Comparison of ENCODE assay signal across 1 cellular context in the genomic region with DNA sequence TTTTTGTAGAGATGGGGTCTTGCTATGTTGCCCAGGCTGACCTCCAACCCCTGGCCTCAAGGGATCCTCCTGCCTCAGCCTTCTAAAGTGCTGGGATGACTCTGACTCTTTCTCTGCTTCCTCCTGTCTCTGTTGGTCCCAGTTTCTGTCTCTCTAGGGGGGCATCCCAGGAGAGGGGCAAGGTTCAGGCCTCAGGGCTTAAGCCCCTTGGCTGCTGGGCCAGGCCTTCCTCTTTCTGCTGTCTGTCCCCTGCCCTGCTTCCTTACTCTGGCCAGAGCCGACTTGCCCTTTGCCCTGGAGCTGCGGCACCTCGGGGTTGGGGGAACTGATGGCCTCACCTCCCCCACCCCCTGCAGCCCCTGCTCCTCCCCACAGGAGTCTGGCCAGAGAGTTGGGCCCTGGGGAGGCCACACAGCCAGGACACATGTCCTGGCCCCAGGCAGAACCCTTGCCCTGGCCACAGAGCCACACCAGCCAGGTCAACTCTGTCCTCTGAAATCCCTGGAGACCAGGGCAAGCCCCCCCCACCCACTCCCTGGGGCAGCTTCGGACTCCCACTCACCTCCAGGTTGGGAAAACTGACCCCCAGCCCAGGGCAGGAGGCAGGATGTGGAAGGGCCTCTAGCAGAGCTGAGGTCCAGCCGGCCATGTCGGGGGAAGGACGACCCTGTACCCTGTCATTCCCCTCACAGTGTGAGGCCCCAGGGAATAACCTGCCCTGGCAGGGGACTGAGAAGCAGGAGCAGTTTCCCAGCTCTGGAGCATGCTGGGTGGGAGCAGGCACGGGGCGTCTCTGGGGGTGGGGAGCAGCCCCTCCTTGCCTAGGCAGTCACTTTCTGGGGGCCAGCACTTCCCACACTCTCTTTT.
TF ChIP-seq lines count a peak whose summit lies in the region.

No MANE protein-coding gene starts in this region.

TF ChIP-seq in HepG2, 621 proteins besides CTCF, POLR2A, EP300 and RAD21 (continued from another document and continues in another):
- TF ChIP-seq, protein P1, sequence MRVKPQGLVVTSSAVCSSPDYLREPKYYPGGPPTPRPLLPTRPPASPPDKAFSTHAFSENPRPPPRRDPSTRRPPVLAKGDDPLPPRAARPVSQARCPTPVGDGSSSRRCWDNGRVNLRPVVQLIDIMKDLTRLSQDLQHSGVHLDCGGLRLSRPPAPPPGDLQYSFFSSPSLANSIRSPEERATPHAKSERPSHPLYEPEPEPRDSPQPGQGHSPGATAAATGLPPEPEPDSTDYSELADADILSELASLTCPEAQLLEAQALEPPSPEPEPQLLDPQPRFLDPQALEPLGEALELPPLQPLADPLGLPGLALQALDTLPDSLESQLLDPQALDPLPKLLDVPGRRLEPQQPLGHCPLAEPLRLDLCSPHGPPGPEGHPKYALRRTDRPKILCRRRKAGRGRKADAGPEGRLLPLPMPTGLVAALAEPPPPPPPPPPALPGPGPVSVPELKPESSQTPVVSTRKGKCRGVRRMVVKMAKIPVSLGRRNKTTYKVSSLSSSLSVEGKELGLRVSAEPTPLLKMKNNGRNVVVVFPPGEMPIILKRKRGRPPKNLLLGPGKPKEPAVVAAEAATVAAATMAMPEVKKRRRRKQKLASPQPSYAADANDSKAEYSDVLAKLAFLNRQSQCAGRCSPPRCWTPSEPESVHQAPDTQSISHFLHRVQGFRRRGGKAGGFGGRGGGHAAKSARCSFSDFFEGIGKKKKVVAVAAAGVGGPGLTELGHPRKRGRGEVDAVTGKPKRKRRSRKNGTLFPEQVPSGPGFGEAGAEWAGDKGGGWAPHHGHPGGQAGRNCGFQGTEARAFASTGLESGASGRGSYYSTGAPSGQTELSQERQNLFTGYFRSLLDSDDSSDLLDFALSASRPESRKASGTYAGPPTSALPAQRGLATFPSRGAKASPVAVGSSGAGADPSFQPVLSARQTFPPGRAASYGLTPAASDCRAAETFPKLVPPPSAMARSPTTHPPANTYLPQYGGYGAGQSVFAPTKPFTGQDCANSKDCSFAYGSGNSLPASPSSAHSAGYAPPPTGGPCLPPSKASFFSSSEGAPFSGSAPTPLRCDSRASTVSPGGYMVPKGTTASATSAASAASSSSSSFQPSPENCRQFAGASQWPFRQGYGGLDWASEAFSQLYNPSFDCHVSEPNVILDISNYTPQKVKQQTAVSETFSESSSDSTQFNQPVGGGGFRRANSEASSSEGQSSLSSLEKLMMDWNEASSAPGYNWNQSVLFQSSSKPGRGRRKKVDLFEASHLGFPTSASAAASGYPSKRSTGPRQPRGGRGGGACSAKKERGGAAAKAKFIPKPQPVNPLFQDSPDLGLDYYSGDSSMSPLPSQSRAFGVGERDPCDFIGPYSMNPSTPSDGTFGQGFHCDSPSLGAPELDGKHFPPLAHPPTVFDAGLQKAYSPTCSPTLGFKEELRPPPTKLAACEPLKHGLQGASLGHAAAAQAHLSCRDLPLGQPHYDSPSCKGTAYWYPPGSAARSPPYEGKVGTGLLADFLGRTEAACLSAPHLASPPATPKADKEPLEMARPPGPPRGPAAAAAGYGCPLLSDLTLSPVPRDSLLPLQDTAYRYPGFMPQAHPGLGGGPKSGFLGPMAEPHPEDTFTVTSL (CRISPR knock-in tag; IDR thresholded peaks at IDR 0.05; ENCODE audit: borderline replicate concordance): no peak
- TF ChIP-seq AGO2 (optimal IDR thresholded peaks at IDR 0.05; ENCODE audit: low read depth, low read length): peak; percentile 59
- TF ChIP-seq, protein P2, sequence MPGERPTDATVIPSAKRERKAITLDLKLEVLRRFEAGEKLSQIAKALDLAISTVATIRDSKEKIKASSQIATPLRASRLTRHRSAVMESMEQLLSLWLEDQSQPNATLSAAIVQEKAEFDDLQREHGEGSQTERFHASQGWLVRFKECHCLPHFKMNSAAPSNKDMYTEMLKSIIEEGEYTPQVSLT (CRISPR knock-in tag; IDR thresholded peaks at IDR 0.05; ENCODE audit: borderline replicate concordance, low read depth): no peak; the same call in 1 of the 2 replicates
- no peak for TF ChIP-seq NONO (IDR thresholded peaks at IDR 0.05)
- 0 out of 2 replicates have a peak, but pooled peaks have one; percentile 35 for TF ChIP-seq NONO (CRISPR knock-in tag; conservative IDR thresholded peaks at IDR 0.05)
- TF ChIP-seq, protein P3, sequence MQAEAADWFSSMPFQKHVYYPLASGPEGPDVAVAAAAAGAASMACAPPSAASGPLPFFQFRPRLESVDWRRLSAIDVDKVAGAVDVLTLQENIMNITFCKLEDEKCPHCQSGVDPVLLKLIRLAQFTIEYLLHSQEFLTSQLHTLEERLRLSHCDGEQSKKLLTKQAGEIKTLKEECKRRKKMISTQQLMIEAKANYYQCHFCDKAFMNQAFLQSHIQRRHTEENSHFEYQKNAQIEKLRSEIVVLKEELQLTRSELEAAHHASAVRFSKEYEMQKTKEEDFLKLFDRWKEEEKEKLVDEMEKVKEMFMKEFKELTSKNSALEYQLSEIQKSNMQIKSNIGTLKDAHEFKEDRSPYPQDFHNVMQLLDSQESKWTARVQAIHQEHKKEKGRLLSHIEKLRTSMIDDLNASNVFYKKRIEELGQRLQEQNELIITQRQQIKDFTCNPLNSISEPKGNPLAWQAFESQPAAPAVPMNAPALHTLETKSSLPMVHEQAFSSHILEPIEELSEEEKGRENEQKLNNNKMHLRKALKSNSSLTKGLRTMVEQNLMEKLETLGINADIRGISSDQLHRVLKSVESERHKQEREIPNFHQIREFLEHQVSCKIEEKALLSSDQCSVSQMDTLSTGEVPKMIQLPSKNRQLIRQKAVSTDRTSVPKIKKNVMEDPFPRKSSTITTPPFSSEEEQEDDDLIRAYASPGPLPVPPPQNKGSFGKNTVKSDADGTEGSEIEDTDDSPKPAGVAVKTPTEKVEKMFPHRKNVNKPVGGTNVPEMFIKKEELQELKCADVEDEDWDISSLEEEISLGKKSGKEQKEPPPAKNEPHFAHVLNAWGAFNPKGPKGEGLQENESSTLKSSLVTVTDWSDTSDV (CRISPR knock-in tag; IDR thresholded peaks at IDR 0.05): no peak
- TF ChIP-seq, protein P4, sequence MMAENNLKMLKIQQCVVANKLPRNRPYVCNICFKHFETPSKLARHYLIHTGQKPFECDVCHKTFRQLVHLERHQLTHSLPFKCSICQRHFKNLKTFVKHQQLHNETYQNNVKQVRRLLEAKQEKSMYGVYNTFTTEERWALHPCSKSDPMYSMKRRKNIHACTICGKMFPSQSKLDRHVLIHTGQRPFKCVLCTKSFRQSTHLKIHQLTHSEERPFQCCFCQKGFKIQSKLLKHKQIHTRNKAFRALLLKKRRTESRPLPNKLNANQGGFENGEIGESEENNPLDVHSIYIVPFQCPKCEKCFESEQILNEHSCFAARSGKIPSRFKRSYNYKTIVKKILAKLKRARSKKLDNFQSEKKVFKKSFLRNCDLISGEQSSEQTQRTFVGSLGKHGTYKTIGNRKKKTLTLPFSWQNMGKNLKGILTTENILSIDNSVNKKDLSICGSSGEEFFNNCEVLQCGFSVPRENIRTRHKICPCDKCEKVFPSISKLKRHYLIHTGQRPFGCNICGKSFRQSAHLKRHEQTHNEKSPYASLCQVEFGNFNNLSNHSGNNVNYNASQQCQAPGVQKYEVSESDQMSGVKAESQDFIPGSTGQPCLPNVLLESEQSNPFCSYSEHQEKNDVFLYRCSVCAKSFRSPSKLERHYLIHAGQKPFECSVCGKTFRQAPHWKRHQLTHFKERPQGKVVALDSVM (CRISPR knock-in tag; IDR thresholded peaks at IDR 0.05): peak; percentile 90
- TF ChIP-seq CENPX (CRISPR knock-in tag; IDR thresholded peaks at IDR 0.05): no peak
- no peak for TF ChIP-seq RBAK (CRISPR knock-in tag; IDR thresholded peaks at IDR 0.05)
- TF ChIP-seq CHCHD3 (CRISPR knock-in tag; IDR thresholded peaks at IDR 0.05): no peak
- TF ChIP-seq, protein P5, sequence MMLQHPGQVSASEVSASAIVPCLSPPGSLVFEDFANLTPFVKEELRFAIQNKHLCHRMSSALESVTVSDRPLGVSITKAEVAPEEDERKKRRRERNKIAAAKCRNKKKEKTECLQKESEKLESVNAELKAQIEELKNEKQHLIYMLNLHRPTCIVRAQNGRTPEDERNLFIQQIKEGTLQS (CRISPR knock-in tag; IDR thresholded peaks at IDR 0.05): no peak
- TF ChIP-seq, protein P6, sequence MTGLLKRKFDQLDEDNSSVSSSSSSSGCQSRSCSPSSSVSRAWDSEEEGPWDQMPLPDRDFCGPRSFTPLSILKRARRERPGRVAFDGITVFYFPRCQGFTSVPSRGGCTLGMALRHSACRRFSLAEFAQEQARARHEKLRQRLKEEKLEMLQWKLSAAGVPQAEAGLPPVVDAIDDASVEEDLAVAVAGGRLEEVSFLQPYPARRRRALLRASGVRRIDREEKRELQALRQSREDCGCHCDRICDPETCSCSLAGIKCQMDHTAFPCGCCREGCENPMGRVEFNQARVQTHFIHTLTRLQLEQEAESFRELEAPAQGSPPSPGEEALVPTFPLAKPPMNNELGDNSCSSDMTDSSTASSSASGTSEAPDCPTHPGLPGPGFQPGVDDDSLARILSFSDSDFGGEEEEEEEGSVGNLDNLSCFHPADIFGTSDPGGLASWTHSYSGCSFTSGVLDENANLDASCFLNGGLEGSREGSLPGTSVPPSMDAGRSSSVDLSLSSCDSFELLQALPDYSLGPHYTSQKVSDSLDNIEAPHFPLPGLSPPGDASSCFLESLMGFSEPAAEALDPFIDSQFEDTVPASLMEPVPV (CRISPR knock-in tag; IDR thresholded peaks at IDR 0.05): no peak; the same call in 1 of the 2 replicates
- no peak for TF ChIP-seq ZBTB1 (CRISPR knock-in tag; IDR thresholded peaks at IDR 0.05; ENCODE audit: borderline replicate concordance)
- peak; percentile 40; the same call in 1 of the 2 replicates for TF ChIP-seq HOXA3 (CRISPR knock-in tag; IDR thresholded peaks at IDR 0.05)
- peak; percentile 71 for TF ChIP-seq RBFOX2 (IDR thresholded peaks at IDR 0.05; ENCODE audit: low read depth, low read length)
- TF ChIP-seq MEF2D (CRISPR knock-in tag; IDR thresholded peaks at IDR 0.05): no peak
- TF ChIP-seq CHD4 (IDR thresholded peaks at IDR 0.05; ENCODE audit: borderline replicate concordance, low read length): peak; percentile 71
- TF ChIP-seq ZNF468 (CRISPR knock-in tag; IDR thresholded peaks at IDR 0.05): no peak
- no peak for TF ChIP-seq ZSCAN21 (CRISPR knock-in tag; IDR thresholded peaks at IDR 0.05; ENCODE audit: borderline replicate concordance)
- 0 out of 2 replicates have a peak, but pooled peaks have one; percentile 45 for TF ChIP-seq ZNF552 (CRISPR knock-in tag; IDR thresholded peaks at IDR 0.05; ENCODE audit: borderline replicate concordance)
- peak; percentile 5; the same call in 1 of the 2 replicates for TF ChIP-seq ZBTB38 (CRISPR knock-in tag; IDR thresholded peaks at IDR 0.05)
- no peak for TF ChIP-seq ZNF343 (CRISPR knock-in tag; IDR thresholded peaks at IDR 0.05)
- no peak for TF ChIP-seq CHD2 (IDR thresholded peaks at IDR 0.05; ENCODE audit: low read depth, low read length)
- peak; percentile 83 for TF ChIP-seq RBM39 (IDR thresholded peaks at IDR 0.05; ENCODE audit: low read depth, low read length, poor library complexity, severe bottlenecking)
- TF ChIP-seq, protein P7, sequence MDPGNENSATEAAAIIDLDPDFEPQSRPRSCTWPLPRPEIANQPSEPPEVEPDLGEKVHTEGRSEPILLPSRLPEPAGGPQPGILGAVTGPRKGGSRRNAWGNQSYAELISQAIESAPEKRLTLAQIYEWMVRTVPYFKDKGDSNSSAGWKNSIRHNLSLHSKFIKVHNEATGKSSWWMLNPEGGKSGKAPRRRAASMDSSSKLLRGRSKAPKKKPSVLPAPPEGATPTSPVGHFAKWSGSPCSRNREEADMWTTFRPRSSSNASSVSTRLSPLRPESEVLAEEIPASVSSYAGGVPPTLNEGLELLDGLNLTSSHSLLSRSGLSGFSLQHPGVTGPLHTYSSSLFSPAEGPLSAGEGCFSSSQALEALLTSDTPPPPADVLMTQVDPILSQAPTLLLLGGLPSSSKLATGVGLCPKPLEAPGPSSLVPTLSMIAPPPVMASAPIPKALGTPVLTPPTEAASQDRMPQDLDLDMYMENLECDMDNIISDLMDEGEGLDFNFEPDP (CRISPR knock-in tag; conservative IDR thresholded peaks at IDR 0.05): no peak
- no peak for TF ChIP-seq ZNF510 (CRISPR knock-in tag; IDR thresholded peaks at IDR 0.05; ENCODE audit: low read depth)
- no peak for TF ChIP-seq CREB1 (IDR thresholded peaks at IDR 0.05)
- no peak for TF ChIP-seq CREB1 (CRISPR knock-in tag; IDR thresholded peaks at IDR 0.05)
- no peak for TF ChIP-seq KDM4B (CRISPR knock-in tag; IDR thresholded peaks at IDR 0.05)
- TF ChIP-seq, protein P8, sequence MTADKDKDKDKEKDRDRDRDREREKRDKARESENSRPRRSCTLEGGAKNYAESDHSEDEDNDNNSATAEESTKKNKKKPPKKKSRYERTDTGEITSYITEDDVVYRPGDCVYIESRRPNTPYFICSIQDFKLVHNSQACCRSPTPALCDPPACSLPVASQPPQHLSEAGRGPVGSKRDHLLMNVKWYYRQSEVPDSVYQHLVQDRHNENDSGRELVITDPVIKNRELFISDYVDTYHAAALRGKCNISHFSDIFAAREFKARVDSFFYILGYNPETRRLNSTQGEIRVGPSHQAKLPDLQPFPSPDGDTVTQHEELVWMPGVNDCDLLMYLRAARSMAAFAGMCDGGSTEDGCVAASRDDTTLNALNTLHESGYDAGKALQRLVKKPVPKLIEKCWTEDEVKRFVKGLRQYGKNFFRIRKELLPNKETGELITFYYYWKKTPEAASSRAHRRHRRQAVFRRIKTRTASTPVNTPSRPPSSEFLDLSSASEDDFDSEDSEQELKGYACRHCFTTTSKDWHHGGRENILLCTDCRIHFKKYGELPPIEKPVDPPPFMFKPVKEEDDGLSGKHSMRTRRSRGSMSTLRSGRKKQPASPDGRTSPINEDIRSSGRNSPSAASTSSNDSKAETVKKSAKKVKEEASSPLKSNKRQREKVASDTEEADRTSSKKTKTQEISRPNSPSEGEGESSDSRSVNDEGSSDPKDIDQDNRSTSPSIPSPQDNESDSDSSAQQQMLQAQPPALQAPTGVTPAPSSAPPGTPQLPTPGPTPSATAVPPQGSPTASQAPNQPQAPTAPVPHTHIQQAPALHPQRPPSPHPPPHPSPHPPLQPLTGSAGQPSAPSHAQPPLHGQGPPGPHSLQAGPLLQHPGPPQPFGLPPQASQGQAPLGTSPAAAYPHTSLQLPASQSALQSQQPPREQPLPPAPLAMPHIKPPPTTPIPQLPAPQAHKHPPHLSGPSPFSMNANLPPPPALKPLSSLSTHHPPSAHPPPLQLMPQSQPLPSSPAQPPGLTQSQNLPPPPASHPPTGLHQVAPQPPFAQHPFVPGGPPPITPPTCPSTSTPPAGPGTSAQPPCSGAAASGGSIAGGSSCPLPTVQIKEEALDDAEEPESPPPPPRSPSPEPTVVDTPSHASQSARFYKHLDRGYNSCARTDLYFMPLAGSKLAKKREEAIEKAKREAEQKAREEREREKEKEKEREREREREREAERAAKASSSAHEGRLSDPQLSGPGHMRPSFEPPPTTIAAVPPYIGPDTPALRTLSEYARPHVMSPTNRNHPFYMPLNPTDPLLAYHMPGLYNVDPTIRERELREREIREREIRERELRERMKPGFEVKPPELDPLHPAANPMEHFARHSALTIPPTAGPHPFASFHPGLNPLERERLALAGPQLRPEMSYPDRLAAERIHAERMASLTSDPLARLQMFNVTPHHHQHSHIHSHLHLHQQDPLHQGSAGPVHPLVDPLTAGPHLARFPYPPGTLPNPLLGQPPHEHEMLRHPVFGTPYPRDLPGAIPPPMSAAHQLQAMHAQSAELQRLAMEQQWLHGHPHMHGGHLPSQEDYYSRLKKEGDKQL (CRISPR knock-in tag; IDR thresholded peaks at IDR 0.05; ENCODE audit: low read depth): no peak
- TF ChIP-seq ZNF761 (CRISPR knock-in tag; conservative IDR thresholded peaks at IDR 0.05): peak; percentile 85; the same call in 1 of the 2 replicates
